Comparison of ENCODE assay signal across 12 cellular contexts in genomic region chr1:54328117-54328636, GRCh38.
DNase-seq lines count a peak whose midpoint lies in the region; ATAC-seq and TF ChIP-seq lines count a peak whose summit lies in the region.
"Had no signal": no experiment of that assay in that cellular context is flagged by ENCODE, and none has a peak within 500 bp of the region (broad histone marks: within the 10 kb centered on the region; RNA-seq: fewer than 3 reads in every experiment).

No MANE protein-coding gene starts in this region.

- no peaks in the 10 kb centered on the region for H3K9me2 ChIP-seq in OCI-LY7 (ENCODE audit: insufficient read depth, low read length)

- H3K4me3 ChIP-seq in OCI-LY7 (ENCODE audit: low read depth, low read length, poor library complexity, severe bottlenecking) = peak overlapping the region; percentile 24
- H3K4me3 ChIP-seq in coronary artery = peak overlapping the region; percentile 0
- H3K4me3 ChIP-seq in mucosa of rectum (ENCODE audit: low read length in 2 of 2) = no peak overlapping the region
- H3K4me3 ChIP-seq in tibial artery = no peak overlapping the region

- peaks cover 14% of the 10 kb centered on the region; the same call in 1 of the 2 replicates for H4K20me1 ChIP-seq in OCI-LY7 (ENCODE audit: insufficient read depth, low read length)

- peaks cover 62% of the 10 kb centered on the region for H3K4me1 ChIP-seq in OCI-LY7 (ENCODE audit: insufficient read depth, low read length, poor library complexity, severe bottlenecking)
- H3K4me1 ChIP-seq in mucosa of rectum (ENCODE audit: control insufficient read depth in 2 of 2, insufficient read depth in 2 of 2, low read length in 2 of 2) = peaks cover 21 to 26% of the 10 kb centered on the region in 2 donors
- H3K4me1 ChIP-seq in tibial artery = peaks cover 0 to 100% (median 90%) of the 10 kb centered on the region in 4 donors

- H3K9me3 ChIP-seq in OCI-LY7 (ENCODE audit: low read length) = no peaks in the 10 kb centered on the region
- no peaks in the 10 kb centered on the region for H3K9me3 ChIP-seq in mucosa of rectum (ENCODE audit: control insufficient read depth in 2 of 2, low read length in 2 of 2)
- no peaks in the 10 kb centered on the region for H3K9me3 ChIP-seq in tibial artery

- H3K27ac ChIP-seq in OCI-LY7 (ENCODE audit: low read depth, low read length, poor library complexity, severe bottlenecking) = no peak overlapping the region
- H3K27ac ChIP-seq in coronary artery = peak overlapping the region in 1 of 2 donors; percentile 9
- peak overlapping the region; percentile 33 to 56 for H3K27ac ChIP-seq in mucosa of rectum (ENCODE audit: low read depth in 2 of 2, low read length in 2 of 2)
- peak overlapping the region; percentile 52 to 55 for H3K27ac ChIP-seq in tibial artery
- H3K27ac ChIP-seq: HL-60 had no signal

- no peaks in the 10 kb centered on the region for H3K27me3 ChIP-seq in mucosa of rectum (ENCODE audit: control insufficient read depth in 2 of 2, insufficient read depth in 2 of 2, low read length in 2 of 2)
- no peaks in the 10 kb centered on the region for H3K27me3 ChIP-seq in tibial artery

- POLR2A ChIA-PET in OCI-LY7 (lab: Charles Lee) = interaction anchor here (1.3 kb wide), 1 partner anchor 10 kb away, joined by 5 read pairs; no protein-coding TSS in a partner anchor

- intact Hi-C loops in OCI-LY7 (cut with micrococcal nuclease; ENCODE audit: unreplicated experiment) = loop anchor here (5.0 kb wide), 1 partner anchor 79 kb away; the partner anchor contains the start of gene SSBP3
- intact Hi-C loops in tibial artery (cut with DNase I; ENCODE audit: low total_unique reads) = loop anchor here (10.0 kb wide), 1 partner anchor 67 kb away; no protein-coding TSS in a partner anchor

- BruUV-seq in OCI-LY7 (replicated peaks; lab: Mats Ljungman, UMichigan) = no TSS peak

- H3K9ac ChIP-seq in mucosa of rectum (ENCODE audit: low read depth in 1 of 2, low read length in 2 of 2) = no peak overlapping the region

- CTCF ChIA-PET in OCI-LY7 (lab: Charles Lee; ENCODE audit: unreplicated experiment) = no interaction called here

- ATAC-seq in HG02763 (IDR thresholded peaks at IDR 0.05; ENCODE audit: unreplicated experiment) = no peak
- no peak for ATAC-seq in omental fat pad (ENCODE audit: low FRiP score)
- ATAC-seq: activated CD4-positive, alpha-beta T cell treated with anti-CD3 and anti-CD28 coated beads for 36 hours had no signal

- H3K79me2 ChIP-seq in OCI-LY7 (ENCODE audit: insufficient read depth, low read depth, low read length) = no peaks in the 10 kb centered on the region

- no peak overlapping the region for H2AFZ ChIP-seq in OCI-LY7 (ENCODE audit: low read length)

- DNase-seq in OCI-LY7 (ENCODE audit: low spot score) (no peak), coronary artery (ENCODE audit: low spot score) (no peak), tibial artery (no peak), omental fat pad (ENCODE audit: low spot score) (no peak), NCI-H2171 (lab: John Stamatoyannopoulos, UW) (no peak)
- DNase-seq: activated CD4-positive, alpha-beta T cell treated with anti-CD3 and anti-CD28 coated beads for 36 hours; activated effector memory CD4-positive, alpha-beta T cell treated with Interleukin-2 at 50 U/mL for 16 hours; NCI-H1048; NCI-H748 treated with DMSO at 0.1 percent for 48 hours had no signal

- no peak for TF ChIP-seq CTCF in OCI-LY7 (conservative IDR thresholded peaks at IDR 0.05; ENCODE audit: low read length)
- no peak for TF ChIP-seq CTCF in coronary artery (IDR thresholded peaks at IDR 0.05)
- no peak for TF ChIP-seq CTCF in tibial artery (IDR thresholded peaks at IDR 0.05)
- TF ChIP-seq CTCF in omental fat pad (IDR thresholded peaks at IDR 0.05) = no peak

- H3K4me2 ChIP-seq in OCI-LY7 (ENCODE audit: low read length) = peak overlapping the region; percentile 71

- H3K36me3 ChIP-seq in OCI-LY7 (ENCODE audit: insufficient read depth, low read length) (no peaks in the 10 kb centered on the region), mucosa of rectum (ENCODE audit: control insufficient read depth in 2 of 2, insufficient read depth in 2 of 2, low read length in 2 of 2) (peaks cover 0 to 2% of the 10 kb centered on the region in 2 donors), tibial artery (no peaks in the 10 kb centered on the region)

Comparison
In these comparisons a context has a peak if more than half of its experiments do, and no peak if none do; other contexts are left out.
1. H3K4me3 ChIP-seq: peak in OCI-LY7 (single experiment) and coronary artery (single experiment); none in mucosa of rectum (0 of 2) and tibial artery (0 of 2).